1 cellular context compared by ENCODE assay signal in the genomic region with DNA sequence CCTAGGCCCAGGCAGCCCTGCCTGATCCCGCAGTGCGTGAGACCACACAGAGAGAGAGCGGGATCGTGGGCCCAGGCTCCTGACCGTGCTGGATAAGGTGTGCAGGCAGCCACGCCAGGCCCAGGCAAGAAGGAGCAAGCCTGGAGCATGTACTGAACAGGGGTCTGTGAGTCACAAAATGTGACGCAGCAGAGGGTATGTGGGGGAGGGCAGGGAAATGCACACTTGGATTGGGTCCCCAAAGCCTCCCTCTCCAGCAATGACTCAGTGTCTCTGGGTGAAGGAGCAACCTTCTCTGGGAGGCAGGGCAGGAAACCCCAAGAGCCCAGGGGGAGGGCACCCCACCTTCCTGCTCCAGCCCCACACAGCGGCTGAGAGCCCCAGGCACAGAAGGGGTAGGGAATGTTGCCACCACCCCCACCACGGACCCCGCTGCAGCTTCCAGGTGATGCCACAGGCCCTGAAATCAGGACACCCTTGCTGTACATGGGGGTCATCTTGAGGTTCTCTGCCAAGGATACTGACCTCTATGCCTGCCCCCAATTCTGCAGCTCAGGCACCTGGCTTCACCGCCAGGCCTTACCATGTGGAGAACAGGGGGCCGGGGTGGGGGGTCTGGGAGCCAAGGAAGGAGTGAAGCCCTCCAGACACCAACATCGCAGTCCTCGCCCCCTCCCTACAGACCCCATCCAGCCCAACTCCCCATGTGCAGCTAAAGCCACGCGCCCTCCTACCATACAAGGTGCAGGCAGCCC.
TF ChIP-seq lines count a peak whose summit lies in the region.

No MANE protein-coding gene starts in this region.

TF ChIP-seq in A549, 52 proteins besides CTCF, POLR2A, EP300 and RAD21 (continued from another document):
- no peak for TF ChIP-seq BCL3 (IDR thresholded peaks at IDR 0.05)
- no peak for TF ChIP-seq POLR2AphosphoS2 (conservative IDR thresholded peaks at IDR 0.05; ENCODE audit: low read length)
- no peak for TF ChIP-seq RNF2 (IDR thresholded peaks at IDR 0.05; ENCODE audit: borderline replicate concordance, low read depth)
- no peak for TF ChIP-seq KDM5A (IDR thresholded peaks at IDR 0.05)
- no peak for TF ChIP-seq HDAC2 (IDR thresholded peaks at IDR 0.05)
- TF ChIP-seq, protein P1, sequence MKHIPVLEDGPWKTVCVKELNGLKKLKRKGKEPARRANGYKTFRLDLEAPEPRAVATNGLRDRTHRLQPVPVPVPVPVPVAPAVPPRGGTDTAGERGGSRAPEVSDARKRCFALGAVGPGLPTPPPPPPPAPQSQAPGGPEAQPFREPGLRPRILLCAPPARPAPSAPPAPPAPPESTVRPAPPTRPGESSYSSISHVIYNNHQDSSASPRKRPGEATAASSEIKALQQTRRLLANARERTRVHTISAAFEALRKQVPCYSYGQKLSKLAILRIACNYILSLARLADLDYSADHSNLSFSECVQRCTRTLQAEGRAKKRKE (CRISPR knock-in tag; IDR thresholded peaks at IDR 0.05; ENCODE audit: low read depth), result peak; percentile 50; the same call in 1 of the 2 replicates
- TF ChIP-seq, protein P2, sequence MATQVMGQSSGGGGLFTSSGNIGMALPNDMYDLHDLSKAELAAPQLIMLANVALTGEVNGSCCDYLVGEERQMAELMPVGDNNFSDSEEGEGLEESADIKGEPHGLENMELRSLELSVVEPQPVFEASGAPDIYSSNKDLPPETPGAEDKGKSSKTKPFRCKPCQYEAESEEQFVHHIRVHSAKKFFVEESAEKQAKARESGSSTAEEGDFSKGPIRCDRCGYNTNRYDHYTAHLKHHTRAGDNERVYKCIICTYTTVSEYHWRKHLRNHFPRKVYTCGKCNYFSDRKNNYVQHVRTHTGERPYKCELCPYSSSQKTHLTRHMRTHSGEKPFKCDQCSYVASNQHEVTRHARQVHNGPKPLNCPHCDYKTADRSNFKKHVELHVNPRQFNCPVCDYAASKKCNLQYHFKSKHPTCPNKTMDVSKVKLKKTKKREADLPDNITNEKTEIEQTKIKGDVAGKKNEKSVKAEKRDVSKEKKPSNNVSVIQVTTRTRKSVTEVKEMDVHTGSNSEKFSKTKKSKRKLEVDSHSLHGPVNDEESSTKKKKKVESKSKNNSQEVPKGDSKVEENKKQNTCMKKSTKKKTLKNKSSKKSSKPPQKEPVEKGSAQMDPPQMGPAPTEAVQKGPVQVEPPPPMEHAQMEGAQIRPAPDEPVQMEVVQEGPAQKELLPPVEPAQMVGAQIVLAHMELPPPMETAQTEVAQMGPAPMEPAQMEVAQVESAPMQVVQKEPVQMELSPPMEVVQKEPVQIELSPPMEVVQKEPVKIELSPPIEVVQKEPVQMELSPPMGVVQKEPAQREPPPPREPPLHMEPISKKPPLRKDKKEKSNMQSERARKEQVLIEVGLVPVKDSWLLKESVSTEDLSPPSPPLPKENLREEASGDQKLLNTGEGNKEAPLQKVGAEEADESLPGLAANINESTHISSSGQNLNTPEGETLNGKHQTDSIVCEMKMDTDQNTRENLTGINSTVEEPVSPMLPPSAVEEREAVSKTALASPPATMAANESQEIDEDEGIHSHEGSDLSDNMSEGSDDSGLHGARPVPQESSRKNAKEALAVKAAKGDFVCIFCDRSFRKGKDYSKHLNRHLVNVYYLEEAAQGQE (IDR thresholded peaks at IDR 0.05), result no peak
- peak; percentile 46; the same call in 1 of the 2 replicates for TF ChIP-seq MYC (IDR thresholded peaks at IDR 0.05; ENCODE audit: borderline replicate concordance, low read length)
- TF ChIP-seq CHD4 (IDR thresholded peaks at IDR 0.05; ENCODE audit: borderline replicate concordance), result no peak
- TF ChIP-seq JUNB (IDR thresholded peaks at IDR 0.05), result peak; percentile 69
- no peak for TF ChIP-seq ZNF302 (CRISPR knock-in tag; IDR thresholded peaks at IDR 0.05)
- TF ChIP-seq ELK1 (IDR thresholded peaks at IDR 0.05; ENCODE audit: low read depth, low read length), result no peak
- peak; percentile 70 for TF ChIP-seq FOSL2 (IDR thresholded peaks at IDR 0.05)
- TF ChIP-seq FOSL2 (CRISPR knock-in tag; IDR thresholded peaks at IDR 0.05), result peak; percentile 92
- TF ChIP-seq CHD2 (IDR thresholded peaks at IDR 0.05; ENCODE audit: low read length, partially characterized antibody), result no peak
- TF ChIP-seq CBX2 (IDR thresholded peaks at IDR 0.05; ENCODE audit: borderline replicate concordance, low read depth), result no peak
- no peak for TF ChIP-seq ESRRA (IDR thresholded peaks at IDR 0.05; ENCODE audit: borderline replicate concordance, low read length)
- TF ChIP-seq, protein P3, sequence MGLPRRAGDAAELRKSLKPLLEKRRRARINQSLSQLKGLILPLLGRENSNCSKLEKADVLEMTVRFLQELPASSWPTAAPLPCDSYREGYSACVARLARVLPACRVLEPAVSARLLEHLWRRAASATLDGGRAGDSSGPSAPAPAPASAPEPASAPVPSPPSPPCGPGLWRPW (IDR thresholded peaks at IDR 0.05), result no peak
- peak; percentile 73; the same call in 1 of the 2 replicates for TF ChIP-seq TFCP2L1 (CRISPR knock-in tag; IDR thresholded peaks at IDR 0.05)
- no peak for TF ChIP-seq CEBPB (IDR thresholded peaks at IDR 0.05)
- no peak for TF ChIP-seq SMC3 (IDR thresholded peaks at IDR 0.05)
- TF ChIP-seq PHF8 (IDR thresholded peaks at IDR 0.05; ENCODE audit: borderline replicate concordance, low read depth), result no peak
- no peak for TF ChIP-seq BHLHE40 (IDR thresholded peaks at IDR 0.05; ENCODE audit: low read depth, low read length)
- TF ChIP-seq EHMT2 (IDR thresholded peaks at IDR 0.05; ENCODE audit: low read depth), result no peak
- TF ChIP-seq ZFP36 (IDR thresholded peaks at IDR 0.05; ENCODE audit: borderline replicate concordance, partially characterized antibody), result no peak
- TF ChIP-seq, protein P4, sequence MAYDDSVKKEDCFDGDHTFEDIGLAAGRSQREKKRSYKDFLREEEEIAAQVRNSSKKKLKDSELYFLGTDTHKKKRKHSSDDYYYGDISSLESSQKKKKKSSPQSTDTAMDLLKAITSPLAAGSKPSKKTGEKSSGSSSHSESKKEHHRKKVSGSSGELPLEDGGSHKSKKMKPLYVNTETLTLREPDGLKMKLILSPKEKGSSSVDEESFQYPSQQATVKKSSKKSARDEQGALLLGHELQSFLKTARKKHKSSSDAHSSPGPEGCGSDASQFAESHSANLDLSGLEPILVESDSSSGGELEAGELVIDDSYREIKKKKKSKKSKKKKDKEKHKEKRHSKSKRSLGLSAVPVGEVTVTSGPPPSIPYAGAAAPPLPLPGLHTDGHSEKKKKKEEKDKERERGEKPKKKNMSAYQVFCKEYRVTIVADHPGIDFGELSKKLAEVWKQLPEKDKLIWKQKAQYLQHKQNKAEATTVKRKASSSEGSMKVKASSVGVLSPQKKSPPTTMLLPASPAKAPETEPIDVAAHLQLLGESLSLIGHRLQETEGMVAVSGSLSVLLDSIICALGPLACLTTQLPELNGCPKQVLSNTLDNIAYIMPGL (CRISPR knock-in tag; IDR thresholded peaks at IDR 0.05; ENCODE audit: borderline replicate concordance), result no peak
- TF ChIP-seq RARB (CRISPR knock-in tag; IDR thresholded peaks at IDR 0.05), result no peak
- TF ChIP-seq NFE2L2 (conservative IDR thresholded peaks at IDR 0.05; ENCODE audit: low read length), result peak; percentile 27; the same call in 1 of the 2 replicates
- no peak for TF ChIP-seq HEYL (CRISPR knock-in tag; IDR thresholded peaks at IDR 0.05)
- no peak for TF ChIP-seq MAZ (IDR thresholded peaks at IDR 0.05; ENCODE audit: borderline replicate concordance, low read depth, low read length)
- peak; percentile 47 for TF ChIP-seq MAFK (IDR thresholded peaks at IDR 0.05; ENCODE audit: partially characterized antibody)
